ENCODE assay signal across 8 cellular contexts in the genomic region with DNA sequence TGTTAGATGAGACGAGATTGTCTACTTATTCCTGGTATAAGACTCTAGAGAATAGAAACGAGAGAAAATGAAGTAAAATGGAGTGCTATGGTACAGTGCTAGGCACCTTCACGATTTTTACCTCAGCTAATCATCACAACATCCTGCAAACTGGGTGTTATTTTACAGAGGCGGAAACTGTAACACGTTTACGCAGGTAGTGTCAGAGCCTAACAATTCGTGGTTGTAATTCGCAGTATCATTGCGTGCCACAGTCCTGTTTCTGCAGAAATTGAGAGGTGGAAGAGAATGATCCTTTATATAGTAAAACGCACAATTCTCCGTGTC. TPM values are rescaled to one million over a fixed set of nuclear protein-coding genes. Genes with fewer than 3 reads are reported as not detected.
DNase-seq lines count a peak whose midpoint lies in the region; FAIRE-seq and TF ChIP-seq lines count a peak whose summit lies in the region.

No MANE protein-coding gene starts in this region.

- H3K27ac ChIP-seq in astrocyte (ENCODE audit: low read depth, low read length) (peak overlapping the region; percentile 89), layer of hippocampus (ENCODE audit: low read depth, low read length) (peak overlapping the region; percentile 60), suprapubic skin (peak overlapping the region; percentile 73)

- 2% methylated on average over 11 of the region's 11 CpGs for WGBS in suprapubic skin

- peak; percentile 31 for DNase-seq in NCI-H187 treated with DMSO at 0.1 percent for 48 hours (lab: John Stamatoyannopoulos, UW)
- DNase-seq in NCI-H187 (lab: John Stamatoyannopoulos, UW): no peak
- DNase-seq in H54 (ENCODE audit: insufficient read length, low spot score): no peak
- DNase-seq in MG63: no peak
- DNase-seq in astrocyte (ENCODE audit: low read depth): peak; percentile 76
- DNase-seq in suprapubic skin (ENCODE audit: low spot score in 2 of 2): no peak
- no peak for DNase-seq in frontal cortex (ENCODE audit: low spot score in 2 of 2)

- no peaks in the 10 kb centered on the region for H3K9me3 Mint-ChIP-seq in astrocyte (ENCODE audit: unreplicated experiment)

- peak; percentile 48 for FAIRE-seq in H54 (lab: Jason Lieb, UNC)
- peak; percentile 54 for FAIRE-seq in astrocyte (lab: Jason Lieb, UNC)
- no peak for FAIRE-seq in frontal cortex (lab: Jason Lieb, UNC)

- no peaks in the 10 kb centered on the region for H3K36me3 Mint-ChIP-seq in astrocyte (ENCODE audit: low read depth, unreplicated experiment)

- TF ChIP-seq CTCF in astrocyte (IDR thresholded peaks at IDR 0.05; ENCODE audit: insufficient read depth, low read depth, low read length) (no peak), suprapubic skin (IDR thresholded peaks at IDR 0.05) (no peak)

- no peaks in the 10 kb centered on the region for H3K36me3 ChIP-seq in MG63
- H3K36me3 ChIP-seq in astrocyte (ENCODE audit: insufficient read depth, low read length): no peaks in the 10 kb centered on the region
- no peaks in the 10 kb centered on the region for H3K36me3 ChIP-seq in suprapubic skin

- TF ChIP-seq POLR2A in H54 (IDR thresholded peaks at IDR 0.05; ENCODE audit: low read depth, low read length): no peak
- TF ChIP-seq POLR2A in suprapubic skin (IDR thresholded peaks at IDR 0.05): no peak

- no peaks in the 10 kb centered on the region for H3K27me3 ChIP-seq in MG63
- no peaks in the 10 kb centered on the region for H3K27me3 ChIP-seq in astrocyte (ENCODE audit: insufficient read depth, low read length)
- H3K27me3 ChIP-seq in layer of hippocampus (ENCODE audit: control insufficient read depth, insufficient read depth, low read length): no peaks in the 10 kb centered on the region
- no peaks in the 10 kb centered on the region for H3K27me3 ChIP-seq in suprapubic skin

- peak overlapping the region; percentile 95 for H3K27ac Mint-ChIP-seq in astrocyte (ENCODE audit: unreplicated experiment)

- H3K4me2 ChIP-seq in astrocyte (ENCODE audit: low read length): peak overlapping the region; percentile 86

- H3K4me3 Mint-ChIP-seq in astrocyte (ENCODE audit: unreplicated experiment): peak overlapping the region; percentile 99

- peak overlapping the region; percentile 94 for H3K9ac ChIP-seq in astrocyte (ENCODE audit: low read length)

- H3K9me3 ChIP-seq in MG63 (no peaks in the 10 kb centered on the region), astrocyte (ENCODE audit: insufficient read depth, low read depth, low read length) (no peaks in the 10 kb centered on the region), suprapubic skin (no peaks in the 10 kb centered on the region)

- peak overlapping the region; percentile 97 for H2AFZ ChIP-seq in astrocyte (ENCODE audit: low read depth, low read length)

- H3K4me1 ChIP-seq in astrocyte (ENCODE audit: insufficient read depth, low read length): peaks cover 6% of the 10 kb centered on the region
- H3K4me1 ChIP-seq in suprapubic skin: peaks cover 12% of the 10 kb centered on the region

- H4K20me1 ChIP-seq in astrocyte (ENCODE audit: insufficient read depth, low read length): no peaks in the 10 kb centered on the region

- TF ChIP-seq EP300 in suprapubic skin (IDR thresholded peaks at IDR 0.05): no peak

- no peaks in the 10 kb centered on the region for H3K27me3 Mint-ChIP-seq in astrocyte (ENCODE audit: low read depth, unreplicated experiment)

- peaks cover 45% of the 10 kb centered on the region for H3K79me2 ChIP-seq in astrocyte (ENCODE audit: insufficient read depth, low read length)

- peaks cover 5% of the 10 kb centered on the region for H3K4me1 Mint-ChIP-seq in astrocyte (ENCODE audit: low read depth, unreplicated experiment)

- peak overlapping the region; percentile 84 for H3K4me3 ChIP-seq in MG63
- H3K4me3 ChIP-seq in astrocyte (ENCODE audit: insufficient read depth, low read depth, low read length): peak overlapping the region; percentile 95
- peak overlapping the region; percentile 62 for H3K4me3 ChIP-seq in suprapubic skin

RNA-seq across cellular contexts. Expression of gene TBC1D19, which starts 0.4 kb away (rescaled TPM):
- 10.0 and 14.4 TPM in 2 replicates for total RNA-seq in MG63 (2014; rRNA removed; shearing (Covaris generic); ENCODE audit: low replicate concordance)
- total RNA-seq in astrocyte (10.5 and 12.6 TPM in 2 replicates), suprapubic skin (10 to 100 TPM in 2 of 4 donors, 1 to 10 TPM in 2; 6.2 to 16.2 (median 11.9) TPM), frontal cortex (111 TPM)

Comparison
In these comparisons a context has a peak if more than half of its experiments do, and no peak if none do; other contexts are left out.
1. DNase-seq: peak in NCI-H187 treated with DMSO at 0.1 percent for 48 hours (single experiment) and astrocyte (single experiment); none in NCI-H187 (0 of 2), H54 (single experiment), MG63 (single experiment), suprapubic skin (0 of 2) and frontal cortex (0 of 2).
2. Peak in every context shown above with its lines, with median percentiles within 50 percentile points of each other: H3K4me3 ChIP-seq and H3K27ac ChIP-seq.